In genomic region chr3:42731476-42732195, GRCh38 we compare ENCODE assay signal across 1 cellular context.
TF ChIP-seq lines count a peak whose summit lies in the region.

No MANE protein-coding gene starts in this region.

TF ChIP-seq in K562, 482 proteins besides CTCF, POLR2A, EP300 and RAD21:
- TF ChIP-seq E2F3 (CRISPR knock-in tag; IDR thresholded peaks at IDR 0.05) (no peak), TRIM28 (IDR thresholded peaks at IDR 0.05) (0 out of 2 replicates have a peak, but pooled peaks have one; percentile 39), SIRT6 (IDR thresholded peaks at IDR 0.05; ENCODE audit: low read depth, low read length) (no peak), ZNF778 (CRISPR knock-in tag; IDR thresholded peaks at IDR 0.05) (no peak), ZNF316 (IDR thresholded peaks at IDR 0.05) (peak; percentile 42)
